1 cellular context compared by ENCODE assay signal in the genomic region with DNA sequence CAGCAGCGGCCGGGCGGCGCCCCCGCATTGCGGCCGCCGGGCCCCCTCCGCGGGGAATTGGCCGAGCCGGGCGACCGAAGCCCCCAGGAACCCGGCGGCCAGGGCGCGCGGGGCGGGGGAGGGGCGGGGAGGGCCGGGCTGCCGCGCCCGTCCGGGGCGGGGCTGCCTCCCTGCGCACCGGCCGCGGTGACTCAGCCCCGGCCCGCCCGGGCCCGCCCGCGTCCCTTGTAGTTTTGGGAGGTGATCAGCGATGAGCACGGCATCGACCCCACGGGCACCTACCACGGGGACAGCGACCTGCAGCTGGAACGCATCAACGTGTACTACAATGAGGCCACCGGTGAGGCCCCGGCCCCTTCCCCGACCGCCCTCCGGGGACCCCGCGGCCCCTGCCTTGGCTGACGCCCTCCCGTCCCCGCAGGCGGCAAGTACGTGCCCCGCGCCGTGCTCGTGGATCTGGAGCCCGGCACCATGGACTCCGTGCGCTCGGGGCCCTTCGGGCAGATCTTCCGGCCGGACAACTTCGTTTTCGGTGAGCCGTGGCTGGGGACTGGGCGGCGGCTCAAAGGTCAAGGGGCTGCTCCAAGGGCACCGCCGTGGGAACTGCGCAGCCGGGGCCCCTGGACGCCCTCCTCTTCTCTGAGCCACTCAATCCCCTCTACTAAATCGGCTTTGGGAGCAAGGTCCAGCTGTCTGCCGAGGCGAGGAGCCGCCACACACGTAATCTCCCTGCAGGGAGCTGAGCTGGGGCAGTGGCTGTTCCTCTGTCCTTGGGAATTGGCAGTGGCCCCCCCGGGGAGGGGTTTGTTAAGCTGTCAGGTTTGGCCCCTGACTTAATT.
TF ChIP-seq lines count a peak whose summit lies in the region.

No MANE protein-coding gene starts in this region.

TF ChIP-seq in A549, 52 proteins besides CTCF, POLR2A, EP300 and RAD21:
- TF ChIP-seq, protein P1, sequence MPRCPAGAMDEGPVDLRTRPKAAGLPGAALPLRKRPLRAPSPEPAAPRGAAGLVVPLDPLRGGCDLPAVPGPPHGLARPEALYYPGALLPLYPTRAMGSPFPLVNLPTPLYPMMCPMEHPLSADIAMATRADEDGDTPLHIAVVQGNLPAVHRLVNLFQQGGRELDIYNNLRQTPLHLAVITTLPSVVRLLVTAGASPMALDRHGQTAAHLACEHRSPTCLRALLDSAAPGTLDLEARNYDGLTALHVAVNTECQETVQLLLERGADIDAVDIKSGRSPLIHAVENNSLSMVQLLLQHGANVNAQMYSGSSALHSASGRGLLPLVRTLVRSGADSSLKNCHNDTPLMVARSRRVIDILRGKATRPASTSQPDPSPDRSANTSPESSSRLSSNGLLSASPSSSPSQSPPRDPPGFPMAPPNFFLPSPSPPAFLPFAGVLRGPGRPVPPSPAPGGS (IDR thresholded peaks at IDR 0.05) = 0 out of 3 replicates have a peak, but pooled peaks have one; percentile 46
- TF ChIP-seq FOSL2 (IDR thresholded peaks at IDR 0.05) = peak; percentile 42; the same call in 1 of the 2 replicates
- TF ChIP-seq FOSL2 (CRISPR knock-in tag; IDR thresholded peaks at IDR 0.05) = peak; percentile 50
- TF ChIP-seq JUN (IDR thresholded peaks at IDR 0.05) = peak in 1 of 2 experiments; percentile 78; a peak in 3 of 5 replicates
- no peak for TF ChIP-seq HOXA7 (CRISPR knock-in tag; IDR thresholded peaks at IDR 0.05)
